ENCODE assay signal across 8 cellular contexts in the genomic region with DNA sequence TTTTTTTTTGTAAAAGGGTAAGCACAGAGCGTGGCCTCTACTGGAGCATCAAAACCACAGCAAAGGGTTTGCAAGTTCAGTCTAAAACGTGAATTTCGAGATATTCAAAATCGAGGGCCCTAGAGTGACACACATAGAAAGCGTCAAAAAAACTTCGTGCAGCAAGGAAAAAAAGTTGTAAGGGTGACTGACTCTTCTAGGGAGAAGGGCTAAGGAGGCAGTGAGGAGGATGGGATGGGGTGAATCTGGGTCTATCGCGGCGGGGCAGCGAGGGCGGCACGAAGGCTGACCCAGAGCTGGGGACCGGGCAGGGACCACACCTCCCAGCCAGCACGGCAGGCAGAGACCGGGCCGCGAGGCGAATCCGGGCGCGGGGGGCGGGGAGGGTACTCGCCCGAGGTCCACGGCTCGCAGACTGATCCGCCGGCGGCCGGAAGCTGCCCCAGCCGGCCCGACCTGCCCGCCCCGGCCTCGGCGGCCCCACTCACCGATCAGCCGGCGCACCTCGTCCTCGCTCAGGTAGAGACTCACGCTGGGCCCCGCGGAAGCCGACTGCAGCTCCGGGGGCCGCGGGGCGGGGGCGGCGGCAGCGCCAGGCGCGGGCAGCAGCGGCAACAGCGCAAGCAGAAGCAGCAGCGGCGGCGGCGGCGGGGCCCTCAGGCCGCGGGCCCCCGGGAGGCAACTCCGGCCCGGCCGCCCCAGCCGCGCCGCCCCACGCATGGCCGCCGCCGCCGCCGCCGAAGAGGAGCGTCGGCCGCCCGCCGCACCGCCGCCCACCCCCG. TPM values are rescaled to one million over a fixed set of nuclear protein-coding genes. Genes with fewer than 3 reads are reported as not detected.
DNase-seq lines count a peak whose midpoint lies in the region; ATAC-seq and TF ChIP-seq lines count a peak whose summit lies in the region.

No MANE protein-coding gene starts in this region.

- 0 to 1% methylated on average over 14 to 62 of the region's 85 CpGs for WGBS in tibial nerve, 2 donors

- no peak for TF ChIP-seq CTCF in tibial nerve (IDR thresholded peaks at IDR 0.05)

- peaks cover 0 to 4% (median 0%) of the 10 kb centered on the region in 3 donors for H3K36me3 ChIP-seq in tibial nerve

- H3K9me3 ChIP-seq in tibial nerve = no peaks in the 10 kb centered on the region

- DNase-seq in AG20443 (ENCODE audit: low spot score) = peak; percentile 81
- peak; percentile 62 for DNase-seq in RKO (ENCODE audit: low spot score)
- peak; percentile 25 for DNase-seq in activated gamma-delta T cell treated with anti-CD3 and anti-CD28 coated beads, Interleukin-2, amount 50 U/mL, for 16 hours (ENCODE audit: low read depth)
- DNase-seq in germinal center (ENCODE audit: low spot score) = peak; percentile 56
- DNase-seq in nucleus accumbens (lab: John Stamatoyannopoulos, UW) = peak in 42 of 56 donors; percentile 5 to 66 (median 37)
- DNase-seq in tibial nerve (ENCODE audit: low spot score in 2 of 2) = peak; percentile 13 to 24

- ATAC-seq in GM18909 (IDR thresholded peaks at IDR 0.05; ENCODE audit: poor library complexity, unreplicated experiment) (peak; percentile 47), HG03108 (IDR thresholded peaks at IDR 0.05; ENCODE audit: unreplicated experiment) (peak; percentile 53)

- TF ChIP-seq POLR2A in tibial nerve (IDR thresholded peaks at IDR 0.05) = no peak

- peak in 1 of 2 donors; percentile 16 for TF ChIP-seq EP300 in tibial nerve (IDR thresholded peaks at IDR 0.05)

- peak overlapping the region; percentile 57 to 87 (median 74) for H3K4me3 ChIP-seq in tibial nerve

- H3K27ac ChIP-seq in tibial nerve = peak overlapping the region; percentile 89 to 95 (median 91)

- H3K27me3 ChIP-seq in tibial nerve = no peaks in the 10 kb centered on the region

- H3K4me1 ChIP-seq in tibial nerve = peaks cover 0 to 50% (median 6%) of the 10 kb centered on the region in 4 donors

RNA-seq across cellular contexts. Expression of a gene that starts 0.5 kb away (rescaled TPM):
- total RNA-seq in tibial nerve = 10 to 100 TPM; 33.9 to 69.9 (median 57.8) TPM

Comparison
In these comparisons a context has a peak if more than half of its experiments do, and no peak if none do; other contexts are left out.
1. Peak in every context shown above with its lines: DNase-seq, ATAC-seq, H3K4me3 ChIP-seq and H3K27ac ChIP-seq.
2. DNase-seq: peak in every context shown above with its lines; median percentile 81 in AG20443; 62 in RKO; 56 in germinal center; 37 in nucleus accumbens; 25 in activated gamma-delta T cell treated with anti-CD3 and anti-CD28 coated beads, Interleukin-2, amount 50 U/mL, for 16 hours; 18 in tibial nerve.